18 cellular contexts compared by ENCODE assay signal in the genomic region with DNA sequence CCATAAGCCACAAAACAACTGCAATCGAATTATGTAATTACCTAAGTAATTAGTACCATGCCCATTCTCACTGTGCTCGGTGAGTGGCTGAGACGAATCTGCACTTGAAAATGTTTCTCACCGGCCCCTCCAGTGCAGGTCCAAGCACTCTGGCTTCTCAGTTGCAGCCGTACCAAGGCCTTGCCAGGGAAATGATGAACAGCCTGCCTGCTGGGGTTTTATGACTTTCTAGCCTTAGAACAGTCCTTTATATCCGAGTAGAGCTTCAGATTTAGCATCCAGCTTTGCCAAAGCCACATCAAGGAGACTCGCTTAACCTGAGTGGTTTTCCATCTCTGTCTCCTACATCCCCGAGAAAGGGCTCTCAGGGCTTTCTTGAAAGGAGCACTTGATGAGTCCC.
"Had no signal": no experiment of that assay in that cellular context is flagged by ENCODE, and none has a peak within 500 bp of the region (broad histone marks: within the 10 kb centered on the region; RNA-seq: fewer than 3 reads in every experiment).

No MANE protein-coding gene starts in this region.

- DNase-seq: cortex of kidney; dorsolateral prefrontal cortex; effector CD8-positive, alpha-beta T cell; foreskin melanocyte; head of caudate nucleus; hippocampal formation; kidney glomerular epithelial cell; mammary epithelial cell; naive thymus-derived CD8-positive, alpha-beta T cell; posterior cingulate gyrus; right cardiac atrium; stimulated activated CD4-positive, alpha-beta T cell treated with anti-CD3 and anti-CD28 coated beads, Interleukin-2, amount 100 ng/mL, for 24 hours; stimulated activated CD4-positive, alpha-beta T cell treated with anti-CD3 and anti-CD28 coated beads, Interleukin-4, amount 100 ng/mL, for 4 hours; stimulated activated naive B cell treated with anti-CD40 and anti-IgM and Interleukin-4, amounts not matched to agents 10 μg/mL and 1 μg/mL and 100 μg/mL, for 72 hours; stimulated activated naive CD8-positive, alpha-beta T cell treated with anti-CD3 and anti-CD28 coated beads, Interleukin-15, amount 100 ng/mL, for 72 hours; testis had no signal

- H3K27ac ChIP-seq: dorsolateral prefrontal cortex, testis, tibial nerve had no signal

- H3K4me1 ChIP-seq: testis, tibial nerve had no signal

- H3K27me3 ChIP-seq: testis, tibial nerve had no signal

- H3K4me3 ChIP-seq: dorsolateral prefrontal cortex, testis, tibial nerve had no signal

- H3K36me3 ChIP-seq: tibial nerve had no signal

- FAIRE-seq: islet of Langerhans had no signal

- H3K9me3 ChIP-seq: testis, tibial nerve had no signal
